7 cellular contexts compared by ENCODE assay signal in the genomic region with DNA sequence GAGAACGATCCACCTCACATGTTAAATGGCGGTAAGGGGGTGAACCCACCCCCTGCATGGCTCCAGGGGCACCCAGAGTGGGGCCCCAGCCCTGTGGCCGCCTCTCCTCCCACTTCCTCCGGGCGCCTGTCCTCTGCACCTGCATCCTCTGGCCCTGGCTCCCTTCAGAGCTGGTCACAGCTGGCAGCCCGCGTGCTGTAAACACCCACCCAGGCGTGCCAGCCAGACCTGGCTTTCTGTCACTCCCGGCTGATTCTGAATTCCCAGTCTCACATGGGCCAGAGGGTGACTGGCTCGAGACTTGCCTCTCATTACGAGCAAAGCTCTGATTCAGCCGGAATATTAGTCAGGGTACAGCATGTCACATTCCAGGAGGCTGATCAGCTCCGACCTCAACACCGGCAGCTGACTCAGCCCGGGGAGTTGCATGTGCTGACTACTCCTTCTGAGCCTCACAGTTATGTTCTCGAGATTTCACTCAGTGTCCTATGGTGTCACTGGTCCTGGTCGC.
DNase-seq lines count a peak whose midpoint lies in the region; ATAC-seq, FAIRE-seq and TF ChIP-seq lines count a peak whose summit lies in the region.

No MANE protein-coding gene starts in this region.

- H3K27me3 Mint-ChIP-seq in astrocyte (ENCODE audit: low read depth, unreplicated experiment) = no peaks in the 10 kb centered on the region

- peaks cover 15% of the 10 kb centered on the region for H3K9me3 ChIP-seq in astrocyte (ENCODE audit: insufficient read depth, low read depth, low read length)

- H3K79me2 ChIP-seq in astrocyte (ENCODE audit: insufficient read depth, low read length) = no peaks in the 10 kb centered on the region

- peaks cover 16% of the 10 kb centered on the region for H3K4me1 ChIP-seq in astrocyte (ENCODE audit: insufficient read depth, low read length)

- no peaks in the 10 kb centered on the region for H3K27me3 ChIP-seq in astrocyte (ENCODE audit: insufficient read depth, low read length)

- no peak overlapping the region for H3K4me3 ChIP-seq in astrocyte (ENCODE audit: insufficient read depth, low read depth, low read length)

- ATAC-seq in GM18517 (IDR thresholded peaks at IDR 0.05; ENCODE audit: unreplicated experiment) = no peak

- H3K9ac ChIP-seq in astrocyte (ENCODE audit: low read length) = peak overlapping the region; percentile 62

- H4K20me1 ChIP-seq in astrocyte (ENCODE audit: insufficient read depth, low read length) = no peaks in the 10 kb centered on the region

- peak overlapping the region; percentile 50 for H3K4me2 ChIP-seq in astrocyte (ENCODE audit: low read length)

- peaks cover 3% of the 10 kb centered on the region for H3K36me3 Mint-ChIP-seq in astrocyte (ENCODE audit: low read depth, unreplicated experiment)

- peaks cover 13% of the 10 kb centered on the region for H3K4me1 Mint-ChIP-seq in astrocyte (ENCODE audit: low read depth, unreplicated experiment)

- no peak overlapping the region for H2AFZ ChIP-seq in astrocyte (ENCODE audit: low read depth, low read length)

- H3K9me3 Mint-ChIP-seq in astrocyte (ENCODE audit: unreplicated experiment) = peaks cover 22% of the 10 kb centered on the region

- peak overlapping the region; percentile 100 for H3K27ac Mint-ChIP-seq in astrocyte (ENCODE audit: unreplicated experiment)

- no peaks in the 10 kb centered on the region for H3K36me3 ChIP-seq in astrocyte (ENCODE audit: insufficient read depth, low read length)

- DNase-seq in GM19239 (ENCODE audit: insufficient read length, low spot score) (no peak), NCI-H2171 (lab: John Stamatoyannopoulos, UW) (peak; percentile 36), astrocyte (ENCODE audit: low read depth) (peak; percentile 97), iris pigment epithelial cell (ENCODE audit: low read depth) (peak; percentile 99), NCI-H187 (lab: John Stamatoyannopoulos, UW) (no peak)
- DNase-seq in stimulated activated CD4-positive, alpha-beta T cell treated with anti-CD3 and anti-CD28 coated beads, Interleukin-12 subunit alpha, Interleukin-12 subunit beta, amount 100 ng/mL, for 24 hours (ENCODE audit: low read depth in 2 of 2) = peak; percentile 24 to 46

- peak overlapping the region; percentile 89 for H3K27ac ChIP-seq in astrocyte (ENCODE audit: low read depth, low read length)

- FAIRE-seq in GM19239 (lab: Jason Lieb, UNC) (peak; percentile 84), astrocyte (lab: Jason Lieb, UNC) (peak; percentile 97)

- peak overlapping the region; percentile 40 for H3K4me3 Mint-ChIP-seq in astrocyte (ENCODE audit: unreplicated experiment)

- no peak for TF ChIP-seq CTCF in astrocyte (IDR thresholded peaks at IDR 0.05; ENCODE audit: insufficient read depth, low read depth, low read length)

Comparison
In these comparisons a context has a peak if more than half of its experiments do, and no peak if none do; other contexts are left out.
1. DNase-seq: peak in NCI-H2171 (single experiment), astrocyte (single experiment), iris pigment epithelial cell (single experiment) and stimulated activated CD4-positive, alpha-beta T cell treated with anti-CD3 and anti-CD28 coated beads, Interleukin-12 subunit alpha, Interleukin-12 subunit beta, amount 100 ng/mL, for 24 hours (2 of 2); none in GM19239 (single experiment) and NCI-H187 (0 of 2).